In the genomic region with DNA sequence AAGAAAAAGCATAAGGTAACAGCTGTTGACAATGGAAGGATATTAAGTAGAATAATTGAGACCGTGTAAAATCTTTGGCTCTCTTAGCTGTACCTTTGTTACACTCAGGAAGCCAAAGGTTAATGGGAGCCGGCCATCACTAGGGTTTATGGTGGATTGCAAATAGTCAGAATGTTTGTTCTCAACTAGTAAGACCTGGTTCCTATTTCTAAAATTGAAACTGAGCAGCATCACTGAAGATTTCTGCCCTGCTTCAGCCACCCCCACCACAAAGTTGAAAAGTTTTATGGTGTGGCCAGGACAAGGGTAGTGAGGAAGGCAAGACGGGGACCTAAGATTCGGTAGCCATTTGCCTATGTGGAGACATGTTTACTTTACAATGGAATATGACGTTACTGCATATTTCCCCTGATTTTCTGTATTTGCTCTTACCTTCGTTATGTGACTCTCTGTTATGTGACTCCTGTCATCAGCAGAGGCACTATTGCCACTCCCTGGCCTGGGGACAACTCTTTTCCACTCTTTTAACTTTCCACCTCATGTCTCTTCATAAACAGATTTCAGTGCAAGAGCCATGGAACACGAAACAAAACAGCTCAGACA, we compare ENCODE assay signal across 17 cellular contexts. TPM values are rescaled to one million over a fixed set of nuclear protein-coding genes. Genes with fewer than 3 reads are reported as not detected.
DNase-seq lines count a peak whose midpoint lies in the region; ATAC-seq and TF ChIP-seq lines count a peak whose summit lies in the region.
"Had no signal": no experiment of that assay in that cellular context is flagged by ENCODE, and none has a peak within 500 bp of the region (broad histone marks: within the 10 kb centered on the region; RNA-seq: fewer than 3 reads in every experiment).

No MANE protein-coding gene starts in this region.

- H4K20me1 ChIP-seq in Loucy (ENCODE audit: insufficient read depth, low read length, poor library complexity, severe bottlenecking) (no peaks in the 10 kb centered on the region), neural progenitor cell (ENCODE audit: low read depth) (no peaks in the 10 kb centered on the region)

- no peak for ATAC-seq in stimulated activated memory B cell treated with anti-CD40 and anti-IgM and Interleukin-4, amounts not matched to agents 10 μg/mL and 1 μg/mL and 100 μg/mL, for 72 hours
- ATAC-seq: heart right ventricle, K562 had no signal

- H3K9me3 Mint-ChIP-seq in activated naive CD4-positive, alpha-beta T cell treated with anti-CD3 and anti-CD28 coated beads for 36 hours = no peaks in the 10 kb centered on the region
- no peaks in the 10 kb centered on the region for H3K9me3 Mint-ChIP-seq in activated T-helper 2 cell treated with anti-CD3 and anti-CD28 coated beads, Interferon-gamma antibody, Interleukin-2, Interleukin-4, amounts not matched to agents 10 μg/mL and 5 μg/mL and 100 μg/mL, durations not matched to agents 14 hours and 24 hours and 36 hours
- H3K9me3 Mint-ChIP-seq in stimulated activated memory B cell treated with anti-CD40 and anti-IgM and Interleukin-4, amounts not matched to agents 10 μg/mL and 1 μg/mL and 100 μg/mL, for 72 hours = no peaks in the 10 kb centered on the region
- no peaks in the 10 kb centered on the region for H3K9me3 Mint-ChIP-seq in neural progenitor cell
- H3K9me3 Mint-ChIP-seq: HFFc6, mesothelial cell of epicardium had no signal

- H2AFZ ChIP-seq in Loucy (ENCODE audit: low read length) (no peak overlapping the region), neural progenitor cell (replicated peaks) (no peak overlapping the region)

- no peaks in the 10 kb centered on the region for H3K9me2 ChIP-seq in Loucy (replicated peaks; ENCODE audit: low read depth, low read length)

- H3K36me3 ChIP-seq in Loucy (ENCODE audit: insufficient read depth, low read length) (peaks cover 20% of the 10 kb centered on the region; the same call in 1 of the 2 replicates), neural progenitor cell (peaks cover 7% of the 10 kb centered on the region)

- H3K4me2 ChIP-seq in Loucy (ENCODE audit: low read depth, low read length, poor library complexity, severe bottlenecking) = peak overlapping the region; percentile 72
- H3K4me2 ChIP-seq in neural progenitor cell = no peak overlapping the region

- H3K4me3 ChIP-seq in Loucy (ENCODE audit: low read length, poor library complexity, severe bottlenecking) (peak overlapping the region; percentile 57), neural progenitor cell (no peak overlapping the region)
- H3K4me3 ChIP-seq: breast epithelium, esophagus muscularis mucosa, heart right ventricle, K562 had no signal

- peaks cover 10% of the 10 kb centered on the region for H3F3A ChIP-seq in Loucy (ENCODE audit: low read depth)
- H3F3A ChIP-seq in neural progenitor cell (ENCODE audit: low read depth) = no peaks in the 10 kb centered on the region

- no peak overlapping the region for H3K4me3 Mint-ChIP-seq in activated naive CD4-positive, alpha-beta T cell treated with anti-CD3 and anti-CD28 coated beads for 36 hours
- H3K4me3 Mint-ChIP-seq in activated T-helper 2 cell treated with anti-CD3 and anti-CD28 coated beads, Interferon-gamma antibody, Interleukin-2, Interleukin-4, amounts not matched to agents 10 μg/mL and 5 μg/mL and 100 μg/mL, durations not matched to agents 14 hours and 24 hours and 36 hours (ENCODE audit: low read depth) = no peak overlapping the region
- H3K4me3 Mint-ChIP-seq in stimulated activated memory B cell treated with anti-CD40 and anti-IgM and Interleukin-4, amounts not matched to agents 10 μg/mL and 1 μg/mL and 100 μg/mL, for 72 hours = no peak overlapping the region
- H3K4me3 Mint-ChIP-seq in neural progenitor cell = no peak overlapping the region
- H3K4me3 Mint-ChIP-seq: HFFc6, mesothelial cell of epicardium had no signal

- DNase-seq in activated naive CD4-positive, alpha-beta T cell treated with anti-CD3 and anti-CD28 coated beads for 36 hours = peak; percentile 31
- DNase-seq in activated naive CD4-positive, alpha-beta T cell treated with anti-CD3 and anti-CD28 coated beads, Interleukin-2, amount 50 U/mL, for 16 hours = no peak
- DNase-seq in activated T-helper 2 cell treated with anti-CD3 and anti-CD28 coated beads, Interferon-gamma antibody, Interleukin-2, Interleukin-4, amounts not matched to agents 10 μg/mL and 5 μg/mL and 100 μg/mL, durations not matched to agents 14 hours and 24 hours and 36 hours (ENCODE audit: low spot score) = no peak
- DNase-seq in neural progenitor cell (ENCODE audit: low spot score) (no peak), NCI-H524 (lab: John Stamatoyannopoulos, UW) (no peak), superior temporal gyrus (ENCODE audit: extremely low spot score) (no peak)
- DNase-seq: COR-L47, heart right ventricle, HFFc6, kidney, NCI-H1105 treated with DMSO at 0.1 percent for 48 hours had no signal

- H3K79me2 ChIP-seq in Loucy (ENCODE audit: insufficient read depth, low read length) (no peaks in the 10 kb centered on the region), neural progenitor cell (ENCODE audit: low read depth) (no peaks in the 10 kb centered on the region)

- CTCF ChIA-PET in activated naive CD4-positive, alpha-beta T cell treated with anti-CD3 and anti-CD28 coated beads for 36 hours (lab: Charles Lee) = interaction anchor here (2.0 kb wide), 1 partner anchor 41 kb away, joined by 8 read pairs; a partner anchor contains a TSS

- H3K27me3 Mint-ChIP-seq in activated naive CD4-positive, alpha-beta T cell treated with anti-CD3 and anti-CD28 coated beads for 36 hours (ENCODE audit: low read depth) = no peaks in the 10 kb centered on the region
- no peaks in the 10 kb centered on the region for H3K27me3 Mint-ChIP-seq in activated T-helper 2 cell treated with anti-CD3 and anti-CD28 coated beads, Interferon-gamma antibody, Interleukin-2, Interleukin-4, amounts not matched to agents 10 μg/mL and 5 μg/mL and 100 μg/mL, durations not matched to agents 14 hours and 24 hours and 36 hours (ENCODE audit: low read depth)
- H3K27me3 Mint-ChIP-seq in stimulated activated memory B cell treated with anti-CD40 and anti-IgM and Interleukin-4, amounts not matched to agents 10 μg/mL and 1 μg/mL and 100 μg/mL, for 72 hours = no peaks in the 10 kb centered on the region
- H3K27me3 Mint-ChIP-seq in neural progenitor cell (ENCODE audit: insufficient read depth, low read depth) = no peaks in the 10 kb centered on the region

- no peaks in the 10 kb centered on the region for H3K27me3 ChIP-seq in Loucy (ENCODE audit: insufficient read depth, low read length, poor library complexity, severe bottlenecking)
- H3K27me3 ChIP-seq in neural progenitor cell = no peaks in the 10 kb centered on the region
- H3K27me3 ChIP-seq: breast epithelium, esophagus muscularis mucosa, heart right ventricle had no signal

- H3K27ac ChIP-seq in neural progenitor cell = no peak overlapping the region
- H3K27ac ChIP-seq: breast epithelium, esophagus muscularis mucosa, heart right ventricle had no signal

- peak overlapping the region; percentile 87 for H3K27ac Mint-ChIP-seq in activated naive CD4-positive, alpha-beta T cell treated with anti-CD3 and anti-CD28 coated beads for 36 hours
- H3K27ac Mint-ChIP-seq in activated T-helper 2 cell treated with anti-CD3 and anti-CD28 coated beads, Interferon-gamma antibody, Interleukin-2, Interleukin-4, amounts not matched to agents 10 μg/mL and 5 μg/mL and 100 μg/mL, durations not matched to agents 14 hours and 24 hours and 36 hours = peak overlapping the region; percentile 87
- H3K27ac Mint-ChIP-seq in stimulated activated memory B cell treated with anti-CD40 and anti-IgM and Interleukin-4, amounts not matched to agents 10 μg/mL and 1 μg/mL and 100 μg/mL, for 72 hours = peak overlapping the region; percentile 75
- H3K27ac Mint-ChIP-seq in neural progenitor cell = no peak overlapping the region
- H3K27ac Mint-ChIP-seq: HFFc6, mesothelial cell of epicardium had no signal

- peaks cover 40% of the 10 kb centered on the region for H3K4me1 Mint-ChIP-seq in activated naive CD4-positive, alpha-beta T cell treated with anti-CD3 and anti-CD28 coated beads for 36 hours (ENCODE audit: low read depth)
- H3K4me1 Mint-ChIP-seq in activated T-helper 2 cell treated with anti-CD3 and anti-CD28 coated beads, Interferon-gamma antibody, Interleukin-2, Interleukin-4, amounts not matched to agents 10 μg/mL and 5 μg/mL and 100 μg/mL, durations not matched to agents 14 hours and 24 hours and 36 hours (ENCODE audit: low read depth) = peaks cover 52% of the 10 kb centered on the region
- H3K4me1 Mint-ChIP-seq in stimulated activated memory B cell treated with anti-CD40 and anti-IgM and Interleukin-4, amounts not matched to agents 10 μg/mL and 1 μg/mL and 100 μg/mL, for 72 hours = peaks cover 13% of the 10 kb centered on the region
- H3K4me1 Mint-ChIP-seq in neural progenitor cell = peaks cover 18% of the 10 kb centered on the region

- TF ChIP-seq CTCF in Loucy (conservative IDR thresholded peaks at IDR 0.05; ENCODE audit: low read length) = no peak
- no peak for TF ChIP-seq CTCF in neural progenitor cell (IDR thresholded peaks at IDR 0.05)

- H3K9me3 ChIP-seq in Loucy (ENCODE audit: insufficient read depth, low read depth, low read length) (no peaks in the 10 kb centered on the region), neural progenitor cell (ENCODE audit: low read depth) (no peaks in the 10 kb centered on the region)
- H3K9me3 ChIP-seq: breast epithelium, esophagus muscularis mucosa, heart right ventricle had no signal

- H3K36me3 Mint-ChIP-seq in activated naive CD4-positive, alpha-beta T cell treated with anti-CD3 and anti-CD28 coated beads for 36 hours (ENCODE audit: low read depth) = peaks cover 34% of the 10 kb centered on the region
- peaks cover 67% of the 10 kb centered on the region for H3K36me3 Mint-ChIP-seq in activated T-helper 2 cell treated with anti-CD3 and anti-CD28 coated beads, Interferon-gamma antibody, Interleukin-2, Interleukin-4, amounts not matched to agents 10 μg/mL and 5 μg/mL and 100 μg/mL, durations not matched to agents 14 hours and 24 hours and 36 hours (ENCODE audit: low read depth)
- H3K36me3 Mint-ChIP-seq in stimulated activated memory B cell treated with anti-CD40 and anti-IgM and Interleukin-4, amounts not matched to agents 10 μg/mL and 1 μg/mL and 100 μg/mL, for 72 hours = peaks cover 79% of the 10 kb centered on the region
- peaks cover 36% of the 10 kb centered on the region for H3K36me3 Mint-ChIP-seq in neural progenitor cell

- H3K4me1 ChIP-seq in Loucy (ENCODE audit: insufficient read depth, low read length, poor library complexity, severe bottlenecking) = peaks cover 39% of the 10 kb centered on the region
- no peaks in the 10 kb centered on the region for H3K4me1 ChIP-seq in neural progenitor cell
- H3K4me1 ChIP-seq: breast epithelium, esophagus muscularis mucosa had no signal

- peak overlapping the region; percentile 39 for H3K9ac ChIP-seq in Loucy (ENCODE audit: low read depth, low read length, poor library complexity, severe bottlenecking)
- no peak overlapping the region for H3K9ac ChIP-seq in neural progenitor cell

- intact Hi-C loops in activated naive CD4-positive, alpha-beta T cell treated with anti-CD3 and anti-CD28 coated beads for 36 hours (cut with micrococcal nuclease) = no loop called here
- intact Hi-C loops in activated T-helper 2 cell treated with anti-CD3 and anti-CD28 coated beads, Interferon-gamma antibody, Interleukin-2, Interleukin-4, amounts not matched to agents 10 μg/mL and 5 μg/mL and 100 μg/mL, durations not matched to agents 14 hours and 24 hours and 36 hours (cut with micrococcal nuclease) = no loop called here

RNA-seq across cellular contexts. Expression of a gene that starts 41.4 kb away (rescaled TPM):
- 1 to 10 TPM; 6.1 to 6.2 TPM for total RNA-seq in activated naive CD4-positive, alpha-beta T cell treated with anti-CD3 and anti-CD28 coated beads for 36 hours
- 21.9 and 23.8 TPM in 2 replicates for total RNA-seq in activated T-helper 2 cell treated with anti-CD3 and anti-CD28 coated beads, Interferon-gamma antibody, Interleukin-2, Interleukin-4, amounts not matched to agents 10 μg/mL and 5 μg/mL and 100 μg/mL, durations not matched to agents 14 hours and 24 hours and 36 hours
- 49.8 and 52.0 TPM in 2 replicates for total RNA-seq in neural progenitor cell (ENCODE audit: low replicate concordance)
